4 cellular contexts compared by ENCODE assay signal in the genomic region with DNA sequence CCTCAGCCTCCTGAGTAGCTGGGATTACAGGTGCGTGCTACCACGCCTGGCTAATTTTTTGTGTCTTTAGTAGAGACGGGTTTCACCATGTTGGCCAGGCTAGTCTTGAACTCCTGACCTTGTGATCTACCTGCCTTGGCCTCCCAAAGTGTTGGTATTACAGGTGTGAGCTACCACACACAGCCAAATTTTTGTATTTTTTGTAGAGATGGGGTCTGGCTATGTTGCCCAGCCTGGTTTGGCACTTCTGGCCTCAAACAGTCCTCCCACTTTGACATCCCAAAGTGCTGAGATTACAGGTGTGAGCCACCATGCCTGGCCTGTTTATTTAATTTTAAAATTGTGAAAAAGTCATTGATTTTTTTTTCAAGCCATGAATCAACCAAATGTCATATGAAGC.
A peak's percentile ranks its signal among the peaks of the same experiment; 100 is the strongest.
TF ChIP-seq lines count a peak whose summit lies in the region.

No MANE protein-coding gene starts in this region.

TF ChIP-seq in HEK293, 187 proteins besides CTCF, POLR2A, EP300 and RAD21:
- TF ChIP-seq ZNF121 (tag by site-specific recombination; IDR thresholded peaks at IDR 0.05) = 0 out of 2 replicates have a peak, but pooled peaks have one; percentile 37

TF ChIP-seq in WTC11, 78 proteins besides CTCF, POLR2A, EP300 and RAD21:
- TF ChIP-seq ZNF121 (CRISPR knock-in tag; IDR thresholded peaks at IDR 0.05) = peak; percentile 90

TF ChIP-seq in K562, 482 proteins besides CTCF, POLR2A, EP300 and RAD21:
- TF ChIP-seq ZNF121 (CRISPR knock-in tag; conservative IDR thresholded peaks at IDR 0.05) = peak; percentile 91
TF ChIP-seq in K562: peak in this region for 1; not testable (repeated sequence) for 481.

TF ChIP-seq in HepG2, 621 proteins besides CTCF, POLR2A, EP300 and RAD21:
- peak; percentile 81 for TF ChIP-seq ZNF121 (CRISPR knock-in tag; IDR thresholded peaks at IDR 0.05)
